Comparison of ENCODE assay signal across 30 cellular contexts in the genomic region with DNA sequence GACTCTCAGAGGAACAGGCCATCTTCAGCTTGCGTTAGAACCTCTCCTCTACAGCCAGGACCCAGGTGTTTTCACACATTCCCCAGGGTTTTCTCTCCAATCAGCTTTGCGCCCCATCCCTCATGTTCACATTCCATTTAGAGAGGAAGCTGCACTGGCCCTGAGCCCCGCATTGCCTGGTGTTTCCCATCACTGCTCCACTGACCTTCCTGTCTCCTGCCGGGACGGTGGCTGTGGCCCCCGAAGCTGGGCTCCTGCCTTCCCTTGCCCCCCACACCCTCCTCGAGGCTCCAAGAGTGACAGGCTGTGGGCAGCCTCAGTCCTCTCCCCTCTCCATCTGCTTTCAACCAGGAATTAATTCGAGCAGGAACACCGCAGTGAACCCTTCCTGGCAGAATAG.
DNase-seq lines count a peak whose midpoint lies in the region; ATAC-seq, FAIRE-seq and TF ChIP-seq lines count a peak whose summit lies in the region.
"Had no signal": no experiment of that assay in that cellular context is flagged by ENCODE, and none has a peak within 500 bp of the region (broad histone marks: within the 10 kb centered on the region; RNA-seq: fewer than 3 reads in every experiment).

No MANE protein-coding gene starts in this region.

- H3K9me3 Mint-ChIP-seq in Calu3 (ENCODE audit: low read depth, unreplicated experiment) (peaks cover 4% of the 10 kb centered on the region), T-cell (no peaks in the 10 kb centered on the region)
- H3K9me3 Mint-ChIP-seq: activated T-cell treated with anti-CD3 and anti-CD28 coated beads, Interleukin-2, amount 50 U/mL, for 72 hours; type B pancreatic cell had no signal

- H3K4me1 Mint-ChIP-seq in Calu3 (ENCODE audit: low read depth, unreplicated experiment) (peaks cover 29% of the 10 kb centered on the region), T-cell (peaks cover 10 to 21% (median 19%) of the 10 kb centered on the region in 3 donors)

- H3K36me3 Mint-ChIP-seq in Calu3 (ENCODE audit: insufficient read depth, unreplicated experiment), result peaks cover 8% of the 10 kb centered on the region
- no peaks in the 10 kb centered on the region for H3K36me3 Mint-ChIP-seq in T-cell
- H3K36me3 Mint-ChIP-seq: activated CD8-positive, alpha-beta memory T cell treated with anti-CD3 and anti-CD28 coated beads, Interleukin-2, amount 10 ng/mL, durations not matched to agents 7 days and 5 days; type B pancreatic cell had no signal

- CTCF ChIA-PET in Calu3 (lab: Charles Lee) (no interaction called here), T-cell (lab: Charles Lee) (interaction anchor here in 1 of 2 donors (0.6 kb wide), 1 partner anchor 9 kb away, joined by 12 read pairs; no protein-coding TSS in a partner anchor)

- H3K27ac Mint-ChIP-seq in Calu3 (ENCODE audit: unreplicated experiment) (peak overlapping the region; percentile 86), T-cell (peak overlapping the region; percentile 61 to 65)
- H3K27ac Mint-ChIP-seq: activated CD4-positive, alpha-beta T cell treated with anti-CD3 and anti-CD28 coated beads for 36 hours; activated CD8-positive, alpha-beta memory T cell treated with anti-CD3 and anti-CD28 coated beads, Interleukin-2, amount 10 ng/mL, durations not matched to agents 7 days and 5 days; activated T-cell treated with anti-CD3 and anti-CD28 coated beads, Interleukin-2, amount 50 U/mL, for 72 hours had no signal

- H3K27ac ChIP-seq in kidney (ENCODE audit: low read depth in 2 of 2, low read length in 2 of 2) (no peak overlapping the region), pancreas (peak overlapping the region; percentile 22 to 73 (median 50))
- H3K27ac ChIP-seq: heart right ventricle, RWPE1, SK-N-MC had no signal

- no peak overlapping the region for H3K9ac ChIP-seq in kidney (ENCODE audit: low read length in 2 of 2)

- H3K9me3 ChIP-seq in kidney (ENCODE audit: control insufficient read depth in 1 of 2, low read length in 2 of 2), result no peaks in the 10 kb centered on the region
- no peaks in the 10 kb centered on the region for H3K9me3 ChIP-seq in pancreas

- no peak for FAIRE-seq in kidney (lab: Jason Lieb, UNC)
- no peak for FAIRE-seq in pancreas (lab: Jason Lieb, UNC)
- FAIRE-seq: GM12891, HepG2, small intestine had no signal

- POLR2A ChIA-PET in T-cell (lab: Charles Lee), result no interaction called here

- ATAC-seq in T-cell (replicated peaks in 1 of 4) (no peak), pancreas (peak in 1 of 4 donors; percentile 3), HG02884 (IDR thresholded peaks at IDR 0.05; ENCODE audit: unreplicated experiment) (no peak)
- ATAC-seq: activated CD4-positive, alpha-beta T cell treated with anti-CD3 and anti-CD28 coated beads for 36 hours; activated CD8-positive, alpha-beta memory T cell treated with anti-CD3 and anti-CD28 coated beads, Interleukin-2, amount 10 ng/mL, durations not matched to agents 7 days and 5 days; activated T-cell treated with anti-CD3 and anti-CD28 coated beads, Interleukin-2, amount 50 U/mL, for 72 hours; esophagus mucosa had no signal

- no peaks in the 10 kb centered on the region for H3K36me3 ChIP-seq in kidney (ENCODE audit: control insufficient read depth in 1 of 2, insufficient read depth in 2 of 2, low read length in 2 of 2)
- H3K36me3 ChIP-seq in pancreas, result no peaks in the 10 kb centered on the region
- H3K36me3 ChIP-seq: heart right ventricle had no signal

- no peak overlapping the region for H3K4me3 ChIP-seq in kidney (ENCODE audit: low read length in 2 of 2)
- H3K4me3 ChIP-seq in pancreas, result no peak overlapping the region
- H3K4me3 ChIP-seq: heart right ventricle, lung, SK-N-MC had no signal

- DNase-seq in Calu3 (no peak), T-cell (no peak), kidney (peak; percentile 53), pancreas (no peak), SIG-M5 (lab: John Stamatoyannopoulos, UW) (no peak), nucleus accumbens (lab: John Stamatoyannopoulos, UW) (no peak)
- DNase-seq: activated CD4-positive, alpha-beta T cell treated with anti-CD3 and anti-CD28 coated beads for 36 hours; activated CD8-positive, alpha-beta memory T cell treated with anti-CD3 and anti-CD28 coated beads, Interleukin-2, amount 10 ng/mL, durations not matched to agents 7 days and 5 days; activated naive CD4-positive, alpha-beta T cell; activated T-cell treated with anti-CD3 and anti-CD28 coated beads, Interleukin-2, amount 50 U/mL, for 72 hours; cortex of kidney; EL; foreskin melanocyte; GOT3; heart right ventricle; Kasumi-1; MV-4-11; NCI-H1436 treated with DMSO at 0.1 percent for 48 hours; retina; stimulated activated CD8-positive, alpha-beta memory T cell treated with anti-CD3 and anti-CD28 coated beads, Interleukin-4, amount 100 ng/mL, for 48 hours; T-helper 2 cell had no signal

- H3K4me1 ChIP-seq in kidney (ENCODE audit: control insufficient read depth in 1 of 2, insufficient read depth in 1 of 2, low read depth in 1 of 2, low read length in 2 of 2), result peaks cover 4% of the 10 kb centered on the region in 2 donors
- no peaks in the 10 kb centered on the region for H3K4me1 ChIP-seq in pancreas

- no peaks in the 10 kb centered on the region for H3K27me3 Mint-ChIP-seq in Calu3 (ENCODE audit: unreplicated experiment)
- H3K27me3 Mint-ChIP-seq in T-cell, result peaks cover 0 to 1% of the 10 kb centered on the region in 2 donors
- H3K27me3 Mint-ChIP-seq: activated CD4-positive, alpha-beta T cell treated with anti-CD3 and anti-CD28 coated beads for 36 hours had no signal

- TF ChIP-seq CTCF in Calu3 (IDR thresholded peaks at IDR 0.05; ENCODE audit: unreplicated experiment) (no peak), kidney (IDR thresholded peaks at IDR 0.05; ENCODE audit: borderline replicate concordance, extremely low read depth, insufficient read depth) (no peak), pancreas (IDR thresholded peaks at IDR 0.05) (no peak)

- H3K27me3 ChIP-seq in pancreas, result no peaks in the 10 kb centered on the region

- H3K4me3 Mint-ChIP-seq in Calu3 (ENCODE audit: low read depth, unreplicated experiment) (peak overlapping the region; percentile 65), T-cell (peak overlapping the region in 1 of 3 donors; percentile 59)
- H3K4me3 Mint-ChIP-seq: activated CD4-positive, alpha-beta T cell treated with anti-CD3 and anti-CD28 coated beads for 36 hours; activated CD8-positive, alpha-beta memory T cell treated with anti-CD3 and anti-CD28 coated beads, Interleukin-2, amount 10 ng/mL, durations not matched to agents 7 days and 5 days; activated T-cell treated with anti-CD3 and anti-CD28 coated beads, Interleukin-2, amount 50 U/mL, for 72 hours; type B pancreatic cell had no signal

- intact Hi-C loops in Calu3 (cut with micrococcal nuclease; ENCODE audit: unreplicated experiment), result loop anchor here (5.0 to 10.0 kb wide), 3 partner anchors 61 to 1628 kb away; a partner anchor contains a TSS
- intact Hi-C loops in kidney (cut with DNase I), result no loop called here
- intact Hi-C loops in pancreas (cut with DNase I), result no loop called here

- 70 to 76% methylated on average over 9 of the region's 9 CpGs for WGBS in pancreas, 2 donors

- no TSS peak for BruUV-seq in Calu3 (replicated peaks; lab: Mats Ljungman, UMichigan)

Comparison
In these comparisons a context has a peak if more than half of its experiments do, and no peak if none do; other contexts are left out.
1. H3K27ac ChIP-seq: peak in pancreas (4 of 4); none in kidney (0 of 2).